ENCODE assay signal across 15 cellular contexts in genomic region chr7:101912711-101913110, GRCh38.
DNase-seq lines count a peak whose midpoint lies in the region; ATAC-seq, FAIRE-seq and TF ChIP-seq lines count a peak whose summit lies in the region.
"Had no signal": no experiment of that assay in that cellular context is flagged by ENCODE, and none has a peak within 500 bp of the region (broad histone marks: within the 10 kb centered on the region; RNA-seq: fewer than 3 reads in every experiment).

No MANE protein-coding gene starts in this region.

- H3K4me3 Mint-ChIP-seq in mesothelial cell of epicardium, result no peak overlapping the region
- H3K4me3 Mint-ChIP-seq: CD4-positive, CD25-positive, alpha-beta regulatory T cell had no signal

- H3K4me1 ChIP-seq in thyroid gland, result peaks cover 23 to 34% of the 10 kb centered on the region in 2 donors
- H3K4me1 ChIP-seq: pancreas had no signal

- no peak for TF ChIP-seq POLR2A in thyroid gland (IDR thresholded peaks at IDR 0.05)

- no peaks in the 10 kb centered on the region for H3K27me3 Mint-ChIP-seq in mesothelial cell of epicardium (ENCODE audit: low read depth)
- H3K27me3 Mint-ChIP-seq: CD4-positive, CD25-positive, alpha-beta regulatory T cell had no signal

- no peak for ATAC-seq in HG02571 (IDR thresholded peaks at IDR 0.05; ENCODE audit: unreplicated experiment)

- intact Hi-C loops in thyroid gland (cut with DNase I), result no loop called here

- TF ChIP-seq CTCF in fibroblast of mammary gland (conservative IDR thresholded peaks at IDR 0.05; ENCODE audit: control insufficient read depth, insufficient read depth, low read depth, low read length) (no peak), mesothelial cell of epicardium (IDR thresholded peaks at IDR 0.05; ENCODE audit: unreplicated experiment) (no peak), thyroid gland (IDR thresholded peaks at IDR 0.05) (no peak)

- 86 to 91% methylated on average over 12 of the region's 12 CpGs for WGBS in thyroid gland, 2 donors

- no peaks in the 10 kb centered on the region for H3K9me3 ChIP-seq in thyroid gland
- H3K9me3 ChIP-seq: pancreas, upper lobe of right lung had no signal

- H3K4me1 Mint-ChIP-seq in mesothelial cell of epicardium, result peaks cover 22% of the 10 kb centered on the region

- peak; percentile 74 for FAIRE-seq in RCC 7860 (lab: Jason Lieb, UNC)
- FAIRE-seq: bronchial epithelial cell, pancreas had no signal

- H3K36me3 ChIP-seq in thyroid gland, result peaks cover 0 to 4% of the 10 kb centered on the region in 2 donors
- H3K36me3 ChIP-seq: pancreas had no signal

- H3K9me3 Mint-ChIP-seq in mesothelial cell of epicardium, result no peaks in the 10 kb centered on the region
- H3K9me3 Mint-ChIP-seq: CD4-positive, CD25-positive, alpha-beta regulatory T cell had no signal

- peak overlapping the region; percentile 73 to 83 (median 80) for H3K27ac ChIP-seq in thyroid gland
- H3K27ac ChIP-seq: pancreas had no signal

- H3K27ac Mint-ChIP-seq in mesothelial cell of epicardium, result peak overlapping the region; percentile 87

- peaks cover 16% of the 10 kb centered on the region for H3K36me3 Mint-ChIP-seq in mesothelial cell of epicardium

- peak; percentile 74 for DNase-seq in RCC 7860 (ENCODE audit: low spot score)
- DNase-seq in fibroblast of mammary gland (ENCODE audit: low read depth), result peak; percentile 57
- DNase-seq in mesothelial cell of epicardium (ENCODE audit: low spot score in 2 of 2, unreplicated experiment in 2 of 2), result no peak
- no peak for DNase-seq in thyroid gland
- no peak for DNase-seq in NCI-H82 treated with DMSO at 0.1 percent for 48 hours (lab: John Stamatoyannopoulos, UW; ENCODE audit: unreplicated experiment)
- DNase-seq in SW 1271 (lab: John Stamatoyannopoulos, UW), result no peak
- DNase-seq: activated naive CD4-positive, alpha-beta T cell; CD4-positive, CD25-positive, alpha-beta regulatory T cell; GDM1; hypothalamus; NCI-H345; pancreas had no signal

- H3K4me3 ChIP-seq in fibroblast of mammary gland (ENCODE audit: control insufficient read depth, low read depth, low read length) (no peak overlapping the region), thyroid gland (replicated peaks in 1 of 3) (no peak overlapping the region)
- H3K4me3 ChIP-seq: pancreas, upper lobe of right lung had no signal

- H3K27me3 ChIP-seq in thyroid gland, result no peaks in the 10 kb centered on the region
- H3K27me3 ChIP-seq: pancreas, upper lobe of right lung had no signal

Comparison
In these comparisons a context has a peak if more than half of its experiments do, and no peak if none do; other contexts are left out.
1. DNase-seq: peak in RCC 7860 (single experiment) and fibroblast of mammary gland (single experiment); none in mesothelial cell of epicardium (0 of 2), thyroid gland (0 of 2), NCI-H82 treated with DMSO at 0.1 percent for 48 hours (single experiment) and SW 1271 (0 of 2).